In the genomic region with DNA sequence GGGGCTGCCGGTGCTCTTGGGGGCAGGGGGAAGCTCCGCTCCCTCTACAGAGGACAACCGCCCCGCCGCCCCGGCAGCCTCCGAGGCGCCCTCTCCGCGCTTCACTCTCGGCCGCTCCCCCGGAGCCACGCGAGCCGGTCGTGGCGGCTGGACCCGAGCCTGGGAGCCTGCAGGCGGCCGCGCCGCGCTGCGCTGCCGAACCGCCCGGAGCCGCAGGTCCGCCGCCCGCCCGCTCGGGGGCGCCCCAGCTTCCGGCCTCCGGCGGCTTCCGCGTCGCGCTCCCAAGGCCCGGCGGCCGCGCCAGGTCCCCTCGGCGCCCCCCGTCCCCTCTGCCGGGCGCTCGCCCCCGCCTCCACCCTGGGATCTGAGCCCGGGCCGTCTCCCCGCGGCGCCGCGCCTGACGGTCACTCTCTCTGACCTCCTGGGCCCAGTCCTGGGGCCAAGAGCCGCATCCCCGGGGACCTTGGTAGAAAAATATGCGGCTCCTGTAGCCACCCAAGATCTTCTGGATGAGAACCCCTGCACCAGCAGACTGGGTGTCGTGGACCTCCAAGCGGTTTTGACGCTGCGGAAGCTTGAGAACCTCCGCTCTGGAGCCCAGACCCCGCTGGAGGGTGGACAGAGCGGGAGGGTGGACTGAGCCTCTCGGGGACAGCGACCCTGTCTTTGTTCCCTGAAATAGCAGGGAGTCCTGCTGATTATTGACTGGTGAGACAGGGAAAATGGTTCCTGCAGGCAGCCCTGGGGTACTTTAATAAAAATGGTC, we compare ENCODE assay signal across 8 cellular contexts. TPM values are rescaled to one million over a fixed set of nuclear protein-coding genes. Genes with fewer than 3 reads are reported as not detected.
DNase-seq lines count a peak whose midpoint lies in the region; TF ChIP-seq lines count a peak whose summit lies in the region.

No MANE protein-coding gene starts in this region.

- H2BK15ac ChIP-seq in neuronal stem cell (ENCODE audit: low read length) = peak overlapping the region; percentile 82

- H2BK12ac ChIP-seq in neuronal stem cell (ENCODE audit: low read length) = peak overlapping the region; percentile 17

- peak overlapping the region; percentile 51 for H3K4me2 ChIP-seq in neuronal stem cell (ENCODE audit: insufficient read depth, low read length, poor library complexity, severe bottlenecking)

- H3K4me3 ChIP-seq in H7 (ENCODE audit: insufficient read depth, low read depth, low read length) (peak overlapping the region; percentile 58), neuronal stem cell (ENCODE audit: low read length in 2 of 2) (peak overlapping the region in 1 of 2 donors; percentile 72), tibial nerve (peak overlapping the region; percentile 51 to 67 (median 61))

- no peak for TF ChIP-seq EP300 in tibial nerve (IDR thresholded peaks at IDR 0.05)

- H3K27me3 Mint-ChIP-seq in activated T-helper 1 cell treated with anti-CD3 and anti-CD28 coated beads, Interleukin-12 subunit alpha, Interleukin-12 subunit beta, Interleukin-2, Interleukin-4 antibody, amounts not matched to agents 30 ng/mL and 10 ng/mL and 1 ng/mL, durations not matched to agents 14 hours and 24 hours and 36 hours (ENCODE audit: insufficient read depth) = peaks cover 11% of the 10 kb centered on the region

- H3K4me1 ChIP-seq in neuronal stem cell (ENCODE audit: control insufficient read depth in 2 of 2, insufficient read depth in 1 of 2, low read depth in 1 of 2, low read length in 2 of 2) (peaks cover 0 to 7% of the 10 kb centered on the region in 2 donors), tibial nerve (peaks cover 0 to 38% (median 8%) of the 10 kb centered on the region in 4 donors)

- WGBS in neuronal stem cell (ENCODE audit: extremely low coverage in 2 of 2, insufficient read length in 2 of 2, insufficient replicate concordance in 1 of 2), 2 donors = no CpG with 5 or more reads among the region's 73 CpGs
- 0 to 21% methylated on average over 3 to 8 of the region's 73 CpGs for WGBS in tibial nerve, 2 donors

- peak overlapping the region; percentile 13 for H3K23ac ChIP-seq in neuronal stem cell (ENCODE audit: low read depth, low read length, poor library complexity)

- no peaks in the 10 kb centered on the region for H3K79me1 ChIP-seq in neuronal stem cell (ENCODE audit: low read depth, low read length)

- peak overlapping the region; percentile 97 for H3K18ac ChIP-seq in neuronal stem cell (ENCODE audit: low read length)

- H3K4ac ChIP-seq in neuronal stem cell (ENCODE audit: low read length) = peak overlapping the region; percentile 26

- H3K9me3 Mint-ChIP-seq in activated T-helper 1 cell treated with anti-CD3 and anti-CD28 coated beads, Interleukin-12 subunit alpha, Interleukin-12 subunit beta, Interleukin-2, Interleukin-4 antibody, amounts not matched to agents 30 ng/mL and 10 ng/mL and 1 ng/mL, durations not matched to agents 14 hours and 24 hours and 36 hours = peaks cover 5% of the 10 kb centered on the region

- peaks cover 0 to under 1% of the 10 kb centered on the region in 2 donors for H3K9me3 ChIP-seq in neuronal stem cell (replicated peaks in 1 of 2; ENCODE audit: control insufficient read depth in 2 of 2, insufficient read depth in 1 of 2, low read depth in 1 of 2, low read length in 2 of 2)
- no peaks in the 10 kb centered on the region for H3K9me3 ChIP-seq in tibial nerve

- H4K8ac ChIP-seq in neuronal stem cell (ENCODE audit: low read depth, low read length) = no peak overlapping the region

- intact Hi-C loops in activated T-helper 1 cell treated with anti-CD3 and anti-CD28 coated beads, Interleukin-12 subunit alpha, Interleukin-12 subunit beta, Interleukin-2, Interleukin-4 antibody, amounts not matched to agents 30 ng/mL and 10 ng/mL and 1 ng/mL, durations not matched to agents 14 hours and 24 hours and 36 hours (cut with micrococcal nuclease) = loop anchor here (1.0 kb wide), 3 partner anchors 222 to 379 kb away; no protein-coding TSS in a partner anchor

- no peak overlapping the region for H2AFZ ChIP-seq in neuronal stem cell (ENCODE audit: low read length)

- peaks cover 2% of the 10 kb centered on the region for H3K36me3 Mint-ChIP-seq in activated T-helper 1 cell treated with anti-CD3 and anti-CD28 coated beads, Interleukin-12 subunit alpha, Interleukin-12 subunit beta, Interleukin-2, Interleukin-4 antibody, amounts not matched to agents 30 ng/mL and 10 ng/mL and 1 ng/mL, durations not matched to agents 14 hours and 24 hours and 36 hours (ENCODE audit: low read depth)

- peak overlapping the region; percentile 67 for H2BK5ac ChIP-seq in neuronal stem cell (ENCODE audit: low read length)

- H3K27ac Mint-ChIP-seq in activated T-helper 1 cell treated with anti-CD3 and anti-CD28 coated beads, Interleukin-12 subunit alpha, Interleukin-12 subunit beta, Interleukin-2, Interleukin-4 antibody, amounts not matched to agents 30 ng/mL and 10 ng/mL and 1 ng/mL, durations not matched to agents 14 hours and 24 hours and 36 hours = peak overlapping the region; percentile 29

- H4K91ac ChIP-seq in neuronal stem cell (ENCODE audit: low read depth, low read length, poor library complexity) = no peak overlapping the region

- peak overlapping the region; percentile 86 for H2AK5ac ChIP-seq in neuronal stem cell (ENCODE audit: low read depth, low read length)

- peak overlapping the region; percentile 60 for H3K9ac ChIP-seq in neuronal stem cell (ENCODE audit: low read depth, low read length, poor library complexity)

- H3K4me3 Mint-ChIP-seq in activated T-helper 1 cell treated with anti-CD3 and anti-CD28 coated beads, Interleukin-12 subunit alpha, Interleukin-12 subunit beta, Interleukin-2, Interleukin-4 antibody, amounts not matched to agents 30 ng/mL and 10 ng/mL and 1 ng/mL, durations not matched to agents 14 hours and 24 hours and 36 hours = peak overlapping the region; percentile 68

- H3K27me3 ChIP-seq in H7 (ENCODE audit: control insufficient read depth, insufficient read depth, low read length) = peaks cover 11% of the 10 kb centered on the region
- H3K27me3 ChIP-seq in neuronal stem cell (ENCODE audit: control insufficient read depth in 3 of 3, insufficient read depth in 3 of 3, low read depth in 1 of 3, low read length in 3 of 3) = peaks cover 0 to 11% (median 0%) of the 10 kb centered on the region in 3 experiments
- H3K27me3 ChIP-seq in tibial nerve = no peaks in the 10 kb centered on the region

- no peaks in the 10 kb centered on the region for H3K36me3 ChIP-seq in H7 (replicated peaks; ENCODE audit: control insufficient read depth, insufficient read depth, low read length)
- H3K36me3 ChIP-seq in neuronal stem cell (replicated peaks in 1 of 2; ENCODE audit: control insufficient read depth in 2 of 2, insufficient read depth in 2 of 2, low read length in 2 of 2) = no peaks in the 10 kb centered on the region
- no peaks in the 10 kb centered on the region for H3K36me3 ChIP-seq in tibial nerve

- DNase-seq in GF-D8 (lab: John Stamatoyannopoulos, UW) (peak; percentile 7), H7 (peak; percentile 96), NCI-H748 treated with DMSO at 0.1 percent for 48 hours (lab: John Stamatoyannopoulos, UW) (peak; percentile 7), foreskin melanocyte (peak; percentile 18), neuronal stem cell (ENCODE audit: low spot score) (no peak), tibial nerve (ENCODE audit: low spot score in 2 of 2) (no peak), DMS79 (lab: John Stamatoyannopoulos, UW) (no peak)
- peak; percentile 67 for DNase-seq in activated T-helper 1 cell treated with anti-CD3 and anti-CD28 coated beads, Interleukin-12 subunit alpha, Interleukin-12 subunit beta, Interleukin-2, Interleukin-4 antibody, amounts not matched to agents 30 ng/mL and 10 ng/mL and 1 ng/mL, durations not matched to agents 14 hours and 24 hours and 36 hours (ENCODE audit: low spot score)

- no peak for TF ChIP-seq POLR2A in tibial nerve (IDR thresholded peaks at IDR 0.05)

- H2BK120ac ChIP-seq in neuronal stem cell (ENCODE audit: low read depth, low read length) = no peak overlapping the region

- peaks cover 28% of the 10 kb centered on the region for H3K4me1 Mint-ChIP-seq in activated T-helper 1 cell treated with anti-CD3 and anti-CD28 coated beads, Interleukin-12 subunit alpha, Interleukin-12 subunit beta, Interleukin-2, Interleukin-4 antibody, amounts not matched to agents 30 ng/mL and 10 ng/mL and 1 ng/mL, durations not matched to agents 14 hours and 24 hours and 36 hours (ENCODE audit: low read depth)

- no peak overlapping the region for H3K27ac ChIP-seq in neuronal stem cell (replicated peaks; ENCODE audit: low read length)
- H3K27ac ChIP-seq in tibial nerve = peak overlapping the region; percentile 17 to 83 (median 77)

- H3K14ac ChIP-seq in neuronal stem cell (ENCODE audit: low read length) = no peak overlapping the region

- peak; percentile 21 to 91 (median 84) for TF ChIP-seq CTCF in tibial nerve (IDR thresholded peaks at IDR 0.05)

RNA-seq across cellular contexts. Expression of gene SERTAD2, which starts 44.3 kb away (rescaled TPM):
- total RNA-seq in H7 (2014; rRNA removed; shearing (Covaris generic)) = 4.0 and 4.4 TPM in 2 replicates
- 27.3 and 28.5 TPM in 2 replicates for total RNA-seq in activated T-helper 1 cell treated with anti-CD3 and anti-CD28 coated beads, Interleukin-12 subunit alpha, Interleukin-12 subunit beta, Interleukin-2, Interleukin-4 antibody, amounts not matched to agents 30 ng/mL and 10 ng/mL and 1 ng/mL, durations not matched to agents 14 hours and 24 hours and 36 hours
- 20.0 TPM for polyA plus RNA-seq in neuronal stem cell (2013, experiment 1 of 2)
- polyA plus RNA-seq in neuronal stem cell (2013, experiment 2 of 2) = 19.5 TPM
- total RNA-seq in tibial nerve = 10 to 100 TPM; 15.9 to 18.8 (median 17.4) TPM

Comparison
In these comparisons a context has a peak if more than half of its experiments do, and no peak if none do; other contexts are left out.
1. DNase-seq: peak in GF-D8 (single experiment), H7 (single experiment), NCI-H748 treated with DMSO at 0.1 percent for 48 hours (single experiment), activated T-helper 1 cell treated with anti-CD3 and anti-CD28 coated beads, Interleukin-12 subunit alpha, Interleukin-12 subunit beta, Interleukin-2, Interleukin-4 antibody, amounts not matched to agents 30 ng/mL and 10 ng/mL and 1 ng/mL, durations not matched to agents 14 hours and 24 hours and 36 hours (single experiment) and foreskin melanocyte (single experiment); none in neuronal stem cell (single experiment), tibial nerve (0 of 2) and DMS79 (single experiment).